Comparison of ENCODE assay signal across 9 cellular contexts in the genomic region with DNA sequence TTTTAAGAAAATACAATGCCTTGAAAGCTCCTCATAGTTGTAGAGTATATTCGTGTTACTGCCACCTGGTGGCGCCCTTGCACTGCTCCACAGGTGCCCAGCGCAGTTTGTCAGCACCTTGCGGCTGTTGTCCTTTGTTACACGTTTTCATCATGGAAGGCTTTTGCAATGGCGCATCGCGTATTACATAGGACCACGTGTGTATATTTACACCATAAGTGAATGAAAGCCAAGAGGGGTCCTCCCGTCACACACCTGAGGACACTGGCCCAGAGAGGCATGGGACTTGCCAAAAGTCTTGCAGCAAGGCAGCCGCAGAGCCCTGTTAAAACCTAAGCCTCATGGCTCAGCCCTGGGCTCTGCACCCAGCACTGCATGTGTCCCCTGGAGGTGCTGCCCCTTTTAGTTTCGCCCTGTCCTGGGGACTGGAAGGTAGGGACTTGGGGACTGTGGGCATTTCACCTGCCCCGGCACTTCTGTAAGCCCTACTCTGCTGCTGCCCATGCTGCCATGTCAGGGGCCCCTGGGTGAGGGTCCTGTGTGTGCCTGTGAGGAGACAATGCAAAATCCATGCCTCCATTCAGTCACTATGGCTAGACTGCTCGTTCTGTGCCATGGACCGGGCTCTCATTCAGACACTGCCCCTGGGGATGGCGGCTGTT. TPM values are rescaled to one million over a fixed set of nuclear protein-coding genes. Genes with fewer than 3 reads are reported as not detected.
DNase-seq lines count a peak whose midpoint lies in the region; ATAC-seq and TF ChIP-seq lines count a peak whose summit lies in the region.
"Had no signal": no experiment of that assay in that cellular context is flagged by ENCODE, and none has a peak within 500 bp of the region (broad histone marks: within the 10 kb centered on the region; RNA-seq: fewer than 3 reads in every experiment).

No MANE protein-coding gene starts in this region.

- CTCF ChIA-PET in CD8-positive, alpha-beta T cell (lab: Charles Lee): interaction anchor here (0.6 to 2.7 kb wide), 15 partner anchors 8 to 359 kb away, joined by 3 to 14 read pairs (median 3); no protein-coding TSS in a partner anchor

- peak; percentile 92 for TF ChIP-seq CTCF in CD8-positive, alpha-beta T cell (IDR thresholded peaks at IDR 0.05)
- peak; percentile 92 for TF ChIP-seq CTCF in epithelial cell of esophagus (IDR thresholded peaks at IDR 0.05; ENCODE audit: insufficient read depth, low read depth, low read length, missing control alignments)

- H3K4me3 ChIP-seq in CD8-positive, alpha-beta T cell (ENCODE audit: low read depth, low read length): no peak overlapping the region
- H3K4me3 ChIP-seq in epithelial cell of esophagus (ENCODE audit: low read length): no peak overlapping the region

- H3K9me3 Mint-ChIP-seq in CD8-positive, alpha-beta T cell: no peaks in the 10 kb centered on the region
- no peaks in the 10 kb centered on the region for H3K9me3 Mint-ChIP-seq in naive B cell
- H3K9me3 Mint-ChIP-seq in stimulated activated memory B cell treated with anti-CD40 and anti-IgM and Interleukin-4, amounts not matched to agents 10 μg/mL and 1 μg/mL and 100 μg/mL, for 72 hours: no peaks in the 10 kb centered on the region
- H3K9me3 Mint-ChIP-seq: IgD-negative memory B cell had no signal

- no peak overlapping the region for H3K27ac ChIP-seq in CD8-positive, alpha-beta T cell (ENCODE audit: low read depth, low read length)

- DNase-seq in CD8-positive, alpha-beta T cell: peak; percentile 44 to 83 (median 66)
- DNase-seq in HT1080 (ENCODE audit: low read depth) (peak; percentile 28), NOMO-1 treated with DMSO at 0.1 percent for 48 hours (lab: John Stamatoyannopoulos, UW; ENCODE audit: unreplicated experiment) (peak; percentile 65), epithelial cell of esophagus (ENCODE audit: low read depth) (peak; percentile 85), naive B cell (peak; percentile 41)
- peak; percentile 27 for DNase-seq in activated CD8-positive, alpha-beta memory T cell treated with anti-CD3 and anti-CD28 coated beads, Interleukin-2, amount 50 U/mL, for 24 hours (ENCODE audit: extremely low read depth)

- ATAC-seq in CD8-positive, alpha-beta T cell: peak; percentile 77
- ATAC-seq in naive B cell (ENCODE audit: low read depth in 2 of 2) (peak; percentile 64 to 69), GM19328 (IDR thresholded peaks at IDR 0.05; ENCODE audit: unreplicated experiment) (no peak)
- peak; percentile 74 for ATAC-seq in stimulated activated memory B cell treated with anti-CD40 and anti-IgM and Interleukin-4, amounts not matched to agents 10 μg/mL and 1 μg/mL and 100 μg/mL, for 72 hours

- POLR2A ChIA-PET in CD8-positive, alpha-beta T cell (lab: Charles Lee): no interaction called here

- H3K4me1 ChIP-seq in CD8-positive, alpha-beta T cell (ENCODE audit: insufficient read depth, low read length): peaks cover 6% of the 10 kb centered on the region

- H3K27me3 Mint-ChIP-seq in CD8-positive, alpha-beta T cell (ENCODE audit: low read depth): no peaks in the 10 kb centered on the region
- no peaks in the 10 kb centered on the region for H3K27me3 Mint-ChIP-seq in naive B cell
- no peaks in the 10 kb centered on the region for H3K27me3 Mint-ChIP-seq in stimulated activated memory B cell treated with anti-CD40 and anti-IgM and Interleukin-4, amounts not matched to agents 10 μg/mL and 1 μg/mL and 100 μg/mL, for 72 hours
- H3K27me3 Mint-ChIP-seq: IgD-negative memory B cell had no signal

- intact Hi-C loops in CD8-positive, alpha-beta T cell (cut with DNase I, micrococcal nuclease): loop anchor here (2.0 to 10.0 kb wide), 6 partner anchors 35 to 1134 kb away; partner anchors contain the start of gene CDR2 (in 1 of the 2)

- H3K36me3 Mint-ChIP-seq in CD8-positive, alpha-beta T cell: peaks cover 84% of the 10 kb centered on the region
- peaks cover 5 to 13% of the 10 kb centered on the region in 2 donors for H3K36me3 Mint-ChIP-seq in naive B cell
- peaks cover 65% of the 10 kb centered on the region for H3K36me3 Mint-ChIP-seq in stimulated activated memory B cell treated with anti-CD40 and anti-IgM and Interleukin-4, amounts not matched to agents 10 μg/mL and 1 μg/mL and 100 μg/mL, for 72 hours

- no peaks in the 10 kb centered on the region for H3K9me3 ChIP-seq in CD8-positive, alpha-beta T cell (ENCODE audit: low read length)

- H3K27ac Mint-ChIP-seq in CD8-positive, alpha-beta T cell: peak overlapping the region; percentile 70
- peak overlapping the region in 3 of 6 donors; percentile 44 to 86 (median 54) for H3K27ac Mint-ChIP-seq in naive B cell
- H3K27ac Mint-ChIP-seq in stimulated activated memory B cell treated with anti-CD40 and anti-IgM and Interleukin-4, amounts not matched to agents 10 μg/mL and 1 μg/mL and 100 μg/mL, for 72 hours: no peak overlapping the region
- H3K27ac Mint-ChIP-seq: IgD-negative memory B cell had no signal

- H3K4me1 Mint-ChIP-seq in CD8-positive, alpha-beta T cell (ENCODE audit: low read depth): peaks cover 9% of the 10 kb centered on the region
- peaks cover 0 to 5% (median 2%) of the 10 kb centered on the region in 3 donors for H3K4me1 Mint-ChIP-seq in naive B cell
- no peaks in the 10 kb centered on the region for H3K4me1 Mint-ChIP-seq in stimulated activated memory B cell treated with anti-CD40 and anti-IgM and Interleukin-4, amounts not matched to agents 10 μg/mL and 1 μg/mL and 100 μg/mL, for 72 hours

- H3K27me3 ChIP-seq in CD8-positive, alpha-beta T cell (ENCODE audit: insufficient read depth, low read length): no peaks in the 10 kb centered on the region

- peaks cover 48% of the 10 kb centered on the region for H3K36me3 ChIP-seq in CD8-positive, alpha-beta T cell (ENCODE audit: insufficient read depth, low read length)

- no peak overlapping the region for H3K4me3 Mint-ChIP-seq in CD8-positive, alpha-beta T cell
- no peak overlapping the region for H3K4me3 Mint-ChIP-seq in naive B cell
- H3K4me3 Mint-ChIP-seq in stimulated activated memory B cell treated with anti-CD40 and anti-IgM and Interleukin-4, amounts not matched to agents 10 μg/mL and 1 μg/mL and 100 μg/mL, for 72 hours: no peak overlapping the region
- H3K4me3 Mint-ChIP-seq: IgD-negative memory B cell had no signal

RNA-seq across cellular contexts. Expression of gene POLR3E, which starts 24.3 kb away (rescaled TPM):
- 100 to 1,000 TPM; 300 to 307 TPM for total RNA-seq in CD8-positive, alpha-beta T cell
- total RNA-seq in HT1080 (2014; rRNA removed; shearing (Covaris generic)): 82.5 and 93.6 TPM in 2 replicates
- polyA plus RNA-seq in HT1080 (2015; cell fraction: cytosol; rRNA removed): 36.2 and 37.8 TPM in 2 replicates
- 86.2 and 86.6 TPM in 2 replicates for polyA plus RNA-seq in HT1080 (2015; cell fraction: nucleus; rRNA removed)
- 10 to 100 TPM in 5 of 6 donors, 1 to 10 TPM in 1; 8.8 to 15.9 (median 12.5) TPM for polyA plus RNA-seq in naive B cell (ENCODE audit: low read depth in 6 of 6)

RNA-seq across cellular contexts. Expression of gene CDR2, which starts 52.9 kb away (rescaled TPM):
- total RNA-seq in CD8-positive, alpha-beta T cell: 100 to 1,000 TPM; 119 to 120 TPM
- 17.3 and 18.2 TPM in 2 replicates for total RNA-seq in HT1080 (2014; rRNA removed; shearing (Covaris generic))
- 20.6 and 21.8 TPM in 2 replicates for polyA plus RNA-seq in HT1080 (2015; cell fraction: cytosol; rRNA removed)
- polyA plus RNA-seq in HT1080 (2015; cell fraction: nucleus; rRNA removed): 10.9 and 13.5 TPM in 2 replicates
- 1 to 10 TPM; 3.8 to 6.6 (median 5.0) TPM for polyA plus RNA-seq in naive B cell (ENCODE audit: low read depth in 6 of 6)

Comparison
In these comparisons a context has a peak if more than half of its experiments do, and no peak if none do; other contexts are left out.
1. DNase-seq: peak in every context shown above with its lines; median percentile 85 in epithelial cell of esophagus; 66 in CD8-positive, alpha-beta T cell; 65 in NOMO-1 treated with DMSO at 0.1 percent for 48 hours; 41 in naive B cell; 28 in HT1080; 27 in activated CD8-positive, alpha-beta memory T cell treated with anti-CD3 and anti-CD28 coated beads, Interleukin-2, amount 50 U/mL, for 24 hours.